In genomic region chr20:56043227-56043626, GRCh38 we compare ENCODE assay signal across 9 cellular contexts. TPM values are rescaled to one million over a fixed set of nuclear protein-coding genes. Genes with fewer than 3 reads are reported as not detected.
"Had no signal": no experiment of that assay in that cellular context is flagged by ENCODE, and none has a peak within 500 bp of the region (broad histone marks: within the 10 kb centered on the region; RNA-seq: fewer than 3 reads in every experiment).

No MANE protein-coding gene starts in this region.

- FAIRE-seq: G401.6, GM12878, GM12891, GM12892, GM18507, GM19239 had no signal

- H3K4me3 ChIP-seq: GM12878 had no signal

- DNase-seq: GDM1, GF-D8 had no signal

- ATAC-seq: GM12878 had no signal

RNA-seq across cellular contexts. Expression of gene CBLN4, which starts 37.9 kb away (rescaled TPM):
- total RNA-seq: G401, GM12878 had no signal
- polyA plus RNA-seq: GM12878 had no signal
